8 cellular contexts compared by ENCODE assay signal in the genomic region with DNA sequence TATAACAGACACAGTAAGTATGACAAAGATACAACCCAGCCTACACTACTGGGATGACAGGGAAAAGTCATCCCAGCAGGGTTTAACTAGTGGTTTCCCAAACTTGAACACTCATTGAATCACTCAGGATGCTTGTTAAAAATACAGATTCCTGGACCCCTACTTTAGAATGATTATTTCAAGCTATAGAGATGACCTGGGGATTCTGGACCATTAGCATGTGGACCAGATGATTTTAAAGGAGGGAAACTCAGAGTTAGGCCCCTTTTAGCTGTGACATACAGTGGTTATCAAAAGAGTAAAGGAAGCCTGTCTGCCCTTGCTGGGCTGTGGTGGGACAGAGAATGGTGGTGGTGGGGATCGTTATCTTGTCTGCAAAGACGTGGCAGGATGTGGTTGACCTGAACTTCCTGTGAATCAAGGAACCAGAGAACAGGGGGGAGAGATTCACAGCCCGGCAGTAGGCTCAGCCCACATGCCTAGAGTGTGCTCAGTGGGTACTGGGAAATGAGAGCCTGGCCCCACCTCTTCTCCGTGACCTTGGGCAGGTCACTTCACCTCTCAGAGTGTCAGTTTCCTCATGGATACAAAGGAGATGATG.
A peak's percentile ranks its signal among the peaks of the same experiment; 100 is the strongest.
DNase-seq lines count a peak whose midpoint lies in the region; ATAC-seq and TF ChIP-seq lines count a peak whose summit lies in the region.

No MANE protein-coding gene starts in this region.

- peak overlapping the region; percentile 92 for H3K27ac Mint-ChIP-seq in activated T-helper 2 cell treated with anti-CD3 and anti-CD28 coated beads, Interferon-gamma antibody, Interleukin-2, Interleukin-4, amounts not matched to agents 10 μg/mL and 5 μg/mL and 100 μg/mL, durations not matched to agents 14 hours and 24 hours and 36 hours

- TF ChIP-seq CTCF in right lobe of liver (IDR thresholded peaks at IDR 0.05) (no peak), foreskin fibroblast (IDR thresholded peaks at IDR 0.05; ENCODE audit: low read depth, low read length) (no peak)

- peak; percentile 44 for ATAC-seq in HG02678 (IDR thresholded peaks at IDR 0.05; ENCODE audit: unreplicated experiment)
- peak; percentile 44 to 69 (median 66) for ATAC-seq in right lobe of liver
- ATAC-seq in stimulated activated naive CD8-positive, alpha-beta T cell treated with anti-CD3 and anti-CD28 coated beads, Interleukin-15, Interleukin-2, amounts not matched to agents 100 U/mL and 50 U/mL, for 24 hours = peak; percentile 50

- WGBS in right lobe of liver (ENCODE audit: insufficient coverage, low coverage, low lambda C conversion rate, missing lambda C conversion rate) = 43% methylated on average over 4 of the region's 4 CpGs

- no peaks in the 10 kb centered on the region for H3K27me3 ChIP-seq in right lobe of liver

- H3K27ac ChIP-seq in right lobe of liver = no peak overlapping the region

- H3K4me1 Mint-ChIP-seq in activated T-helper 2 cell treated with anti-CD3 and anti-CD28 coated beads, Interferon-gamma antibody, Interleukin-2, Interleukin-4, amounts not matched to agents 10 μg/mL and 5 μg/mL and 100 μg/mL, durations not matched to agents 14 hours and 24 hours and 36 hours (ENCODE audit: low read depth) = peaks cover 80% of the 10 kb centered on the region

- peak; percentile 90 for DNase-seq in activated T-helper 2 cell treated with anti-CD3 and anti-CD28 coated beads, Interferon-gamma antibody, Interleukin-2, Interleukin-4, amounts not matched to agents 10 μg/mL and 5 μg/mL and 100 μg/mL, durations not matched to agents 14 hours and 24 hours and 36 hours (ENCODE audit: low spot score)
- peak in 2 of 3 donors; percentile 28 to 63 for DNase-seq in right lobe of liver
- peak; percentile 85 for DNase-seq in stimulated activated naive CD8-positive, alpha-beta T cell treated with anti-CD3 and anti-CD28 coated beads, Interleukin-15, Interleukin-2, amounts not matched to agents 100 U/mL and 50 U/mL, for 24 hours
- no peak for DNase-seq in foreskin fibroblast
- DNase-seq in DMS53 (lab: John Stamatoyannopoulos, UW) = no peak
- DNase-seq in DMS153 treated with DMSO at 0.1 percent for 48 hours (lab: John Stamatoyannopoulos, UW; ENCODE audit: unreplicated experiment) = no peak

- H3K9me3 Mint-ChIP-seq in activated T-helper 2 cell treated with anti-CD3 and anti-CD28 coated beads, Interferon-gamma antibody, Interleukin-2, Interleukin-4, amounts not matched to agents 10 μg/mL and 5 μg/mL and 100 μg/mL, durations not matched to agents 14 hours and 24 hours and 36 hours = peaks cover 24% of the 10 kb centered on the region

- peaks cover 2% of the 10 kb centered on the region for H3K27me3 Mint-ChIP-seq in activated T-helper 2 cell treated with anti-CD3 and anti-CD28 coated beads, Interferon-gamma antibody, Interleukin-2, Interleukin-4, amounts not matched to agents 10 μg/mL and 5 μg/mL and 100 μg/mL, durations not matched to agents 14 hours and 24 hours and 36 hours (ENCODE audit: low read depth)

- H3K9me3 ChIP-seq in right lobe of liver = no peaks in the 10 kb centered on the region

- peak; percentile 41; the same call in 1 of the 2 replicates for TF ChIP-seq POLR2A in Raji (IDR thresholded peaks at IDR 0.05; ENCODE audit: insufficient read depth, low read depth, low read length)
- TF ChIP-seq POLR2A in right lobe of liver (IDR thresholded peaks at IDR 0.05) = no peak

- peaks cover 22% of the 10 kb centered on the region for H3K36me3 Mint-ChIP-seq in activated T-helper 2 cell treated with anti-CD3 and anti-CD28 coated beads, Interferon-gamma antibody, Interleukin-2, Interleukin-4, amounts not matched to agents 10 μg/mL and 5 μg/mL and 100 μg/mL, durations not matched to agents 14 hours and 24 hours and 36 hours (ENCODE audit: low read depth)

- no peaks in the 10 kb centered on the region for H3K36me3 ChIP-seq in right lobe of liver

- no peak overlapping the region for H3K4me3 ChIP-seq in right lobe of liver
- H3K4me3 ChIP-seq in foreskin fibroblast (ENCODE audit: low read depth in 1 of 2, low read length in 2 of 2) = no peak overlapping the region

- no peaks in the 10 kb centered on the region for H3K4me1 ChIP-seq in right lobe of liver

- H3K4me3 Mint-ChIP-seq in activated T-helper 2 cell treated with anti-CD3 and anti-CD28 coated beads, Interferon-gamma antibody, Interleukin-2, Interleukin-4, amounts not matched to agents 10 μg/mL and 5 μg/mL and 100 μg/mL, durations not matched to agents 14 hours and 24 hours and 36 hours (ENCODE audit: low read depth) = no peak overlapping the region

- intact Hi-C loops in activated T-helper 2 cell treated with anti-CD3 and anti-CD28 coated beads, Interferon-gamma antibody, Interleukin-2, Interleukin-4, amounts not matched to agents 10 μg/mL and 5 μg/mL and 100 μg/mL, durations not matched to agents 14 hours and 24 hours and 36 hours (cut with micrococcal nuclease) = loop anchor here (1.0 to 5.0 kb wide), 8 partner anchors 45 to 788 kb away; no protein-coding TSS in a partner anchor
- intact Hi-C loops in right lobe of liver (cut with DNase I) = no loop called here

Comparison
In these comparisons a context has a peak if more than half of its experiments do, and no peak if none do; other contexts are left out.
1. DNase-seq: peak in activated T-helper 2 cell treated with anti-CD3 and anti-CD28 coated beads, Interferon-gamma antibody, Interleukin-2, Interleukin-4, amounts not matched to agents 10 μg/mL and 5 μg/mL and 100 μg/mL, durations not matched to agents 14 hours and 24 hours and 36 hours (single experiment), right lobe of liver (2 of 3) and stimulated activated naive CD8-positive, alpha-beta T cell treated with anti-CD3 and anti-CD28 coated beads, Interleukin-15, Interleukin-2, amounts not matched to agents 100 U/mL and 50 U/mL, for 24 hours (single experiment); none in foreskin fibroblast (0 of 2), DMS53 (single experiment) and DMS153 treated with DMSO at 0.1 percent for 48 hours (single experiment).
2. Peak in every context shown above with its lines, with median percentiles within 50 percentile points of each other: ATAC-seq.